12 cellular contexts compared by ENCODE assay signal in the genomic region with DNA sequence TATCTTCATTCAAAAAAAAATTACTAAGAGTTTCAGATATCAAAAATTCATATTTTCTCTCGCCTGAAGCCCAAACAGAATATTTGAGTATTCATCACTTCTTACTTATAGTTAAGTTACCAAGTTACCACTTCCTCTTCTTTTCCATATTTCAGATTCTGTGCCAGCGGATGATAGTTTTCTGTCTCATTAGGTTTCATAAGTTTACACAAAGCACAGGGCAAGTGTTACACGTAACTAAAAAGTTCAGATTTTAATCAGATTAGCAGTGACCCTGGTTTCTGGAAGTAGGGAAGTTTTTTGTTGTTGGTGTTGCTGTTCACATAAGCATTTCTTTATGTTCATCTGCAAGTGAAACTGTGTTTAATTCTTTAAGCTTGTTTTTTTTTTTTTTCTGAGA. TPM values are rescaled to one million over a fixed set of nuclear protein-coding genes. Genes with fewer than 3 reads are reported as not detected.
DNase-seq lines count a peak whose midpoint lies in the region; ATAC-seq and TF ChIP-seq lines count a peak whose summit lies in the region.
"Had no signal": no experiment of that assay in that cellular context is flagged by ENCODE, and none has a peak within 500 bp of the region (broad histone marks: within the 10 kb centered on the region; RNA-seq: fewer than 3 reads in every experiment).

No MANE protein-coding gene starts in this region.

- POLR2A ChIA-PET in T-cell (lab: Charles Lee) (interaction anchor here in 1 of 2 donors (0.6 to 0.7 kb wide), 3 partner anchors 22 to 456 kb away, joined by 3 to 7 read pairs (median 5); no protein-coding TSS in a partner anchor), MCF 10A (lab: Yijun Ruan, JAX) (interaction anchor here (0.8 to 2.9 kb wide), 4 partner anchors 8 to 120 kb away, joined by 3 to 12 read pairs (median 4); partner anchors contain the start of gene SERTAD2)

- TF ChIP-seq CTCF in MCF 10A (IDR thresholded peaks at IDR 0.05; ENCODE audit: unreplicated experiment): no peak
- no peak for TF ChIP-seq CTCF in foreskin keratinocyte (conservative IDR thresholded peaks at IDR 0.05)

- H3K36me3 Mint-ChIP-seq in T-cell: peaks cover 8% of the 10 kb centered on the region
- H3K36me3 Mint-ChIP-seq in naive B cell: peaks cover 0 to 6% of the 10 kb centered on the region in 2 donors
- H3K36me3 Mint-ChIP-seq in MCF 10A (ENCODE audit: insufficient read depth, unreplicated experiment): peaks cover 6% of the 10 kb centered on the region

- CTCF ChIA-PET in T-cell (lab: Charles Lee): interaction anchor here (0.6 to 1.7 kb wide), 8 partner anchors 9 to 945 kb away, joined by 3 to 7 read pairs (median 4); partner anchors contain the start of gene MDH1 (in 1 of the 2)
- CTCF ChIA-PET in MCF 10A (lab: Yijun Ruan, JAX): no interaction called here

- DNase-seq in T-cell: no peak
- DNase-seq in naive B cell: peak; percentile 24
- no peak for DNase-seq in MCF 10A (ENCODE audit: unreplicated experiment)
- no peak for DNase-seq in foreskin keratinocyte
- DNase-seq: activated CD8-positive, alpha-beta memory T cell treated with anti-CD3 and anti-CD28 coated beads, Interleukin-2, amount 50 U/mL, for 48 hours; DMS79; NCI-H82 had no signal

- ATAC-seq in GM18520 (IDR thresholded peaks at IDR 0.05; ENCODE audit: unreplicated experiment) (peak; percentile 22), HG03064 (IDR thresholded peaks at IDR 0.05; ENCODE audit: low read depth, unreplicated experiment) (peak; percentile 47), T-cell (replicated peaks in 1 of 4) (no peak), naive B cell (ENCODE audit: low read depth in 2 of 2) (peak; percentile 78 to 89), GM21786 (IDR thresholded peaks at IDR 0.05; ENCODE audit: unreplicated experiment) (no peak), foreskin keratinocyte (no peak)

- H3K27ac Mint-ChIP-seq in T-cell (no peak overlapping the region), naive B cell (peak overlapping the region in 3 of 6 donors; percentile 16 to 77 (median 48)), MCF 10A (ENCODE audit: low read depth, unreplicated experiment) (no peak overlapping the region)

- H3K4me3 Mint-ChIP-seq in T-cell (peak overlapping the region in 2 of 3 donors; percentile 6 to 38), naive B cell (peak overlapping the region in 7 of 8 donors; percentile 10 to 66 (median 53)), MCF 10A (ENCODE audit: unreplicated experiment) (no peak overlapping the region)

- H3K27me3 Mint-ChIP-seq in T-cell: no peaks in the 10 kb centered on the region
- H3K27me3 Mint-ChIP-seq in naive B cell: no peaks in the 10 kb centered on the region
- H3K27me3 Mint-ChIP-seq in MCF 10A (ENCODE audit: insufficient read depth, unreplicated experiment): no peaks in the 10 kb centered on the region

- H3K9me3 Mint-ChIP-seq in T-cell: no peaks in the 10 kb centered on the region
- no peaks in the 10 kb centered on the region for H3K9me3 Mint-ChIP-seq in naive B cell
- H3K9me3 Mint-ChIP-seq in MCF 10A (ENCODE audit: unreplicated experiment): no peaks in the 10 kb centered on the region

- peaks cover 12% of the 10 kb centered on the region for H3K4me1 ChIP-seq in foreskin keratinocyte

- no peaks in the 10 kb centered on the region for H3K27me3 ChIP-seq in foreskin keratinocyte
- H3K27me3 ChIP-seq: cardiac muscle cell had no signal

- intact Hi-C loops in MCF 10A (cut with micrococcal nuclease): no loop called here

- H3K4me1 Mint-ChIP-seq in T-cell (peaks cover 62 to 74% (median 70%) of the 10 kb centered on the region in 3 donors), naive B cell (peaks cover 22 to 75% (median 45%) of the 10 kb centered on the region in 3 donors), MCF 10A (ENCODE audit: insufficient read depth, unreplicated experiment) (peaks cover 24% of the 10 kb centered on the region)

- no TSS peak for BruUV-seq in MCF 10A (replicated peaks; lab: Mats Ljungman, UMichigan)

- H3K27ac ChIP-seq in foreskin keratinocyte: no peak overlapping the region
- H3K27ac ChIP-seq: cardiac muscle cell, skin epidermis had no signal

RNA-seq across cellular contexts. Expression of gene AFTPH, which starts 10.2 kb away (rescaled TPM):
- total RNA-seq in T-cell (10 to 100 TPM; 33.4 to 42.5 (median 37.9) TPM), MCF 10A (2022) (24.2 and 24.7 TPM in 2 replicates), foreskin keratinocyte (29.2 and 31.1 TPM in 2 replicates)
- polyA plus RNA-seq in naive B cell (ENCODE audit: low read depth in 6 of 6) (10 to 100 TPM; 48.2 to 77.9 (median 57.2) TPM), foreskin keratinocyte (15.9 and 18.2 TPM in 2 replicates)

Comparison
In these comparisons a context has a peak if more than half of its experiments do, and no peak if none do; other contexts are left out.
1. ATAC-seq: peak in GM18520 (single experiment), HG03064 (single experiment) and naive B cell (2 of 2); none in T-cell (0 of 4), GM21786 (single experiment) and foreskin keratinocyte (single experiment).